15 cellular contexts compared by ENCODE assay signal in genomic region chr3:73729969-73730440, GRCh38.
DNase-seq lines count a peak whose midpoint lies in the region; ATAC-seq and TF ChIP-seq lines count a peak whose summit lies in the region.
"Had no signal": no experiment of that assay in that cellular context is flagged by ENCODE, and none has a peak within 500 bp of the region (broad histone marks: within the 10 kb centered on the region; RNA-seq: fewer than 3 reads in every experiment).

No MANE protein-coding gene starts in this region.

- no peak overlapping the region for H4K91ac ChIP-seq in IMR-90 (ENCODE audit: insufficient read depth, low read depth, low read length)

- ATAC-seq in IMR-90 (ENCODE audit: low read depth) (no peak), sciatic nerve (peak; percentile 82), GM19035 (IDR thresholded peaks at IDR 0.05; ENCODE audit: unreplicated experiment) (no peak), HG02970 (IDR thresholded peaks at IDR 0.05; ENCODE audit: low FRiP score, unreplicated experiment) (no peak)
- ATAC-seq: activated CD4-positive, alpha-beta T cell treated with anti-CD3 and anti-CD28 coated beads for 36 hours; HCT116; stimulated activated naive CD8-positive, alpha-beta T cell treated with anti-CD3 and anti-CD28 coated beads, Interleukin-15, Interleukin-2, amounts not matched to agents 100 U/mL and 50 U/mL, for 24 hours had no signal

- H4K20me1 ChIP-seq in IMR-90 (ENCODE audit: insufficient read depth, low read length): no peaks in the 10 kb centered on the region

- H4K8ac ChIP-seq in IMR-90 (ENCODE audit: low read depth in 2 of 2, low read length in 2 of 2): no peak overlapping the region

- dilution Hi-C loops in IMR-90 (cut with HindIII; ENCODE audit: low sequenced_read_pairs, unreplicated experiment): no loop called here

- TF ChIP-seq RAD21 in IMR-90 (IDR thresholded peaks at IDR 0.05; ENCODE audit: low read length): no peak

- BruUV-seq in IMR-90 (replicated peaks; lab: Mats Ljungman, UMichigan): no TSS peak

- no peak overlapping the region for H3K18ac ChIP-seq in IMR-90 (ENCODE audit: low read depth, low read length)

- H3K79me1 ChIP-seq in IMR-90 (ENCODE audit: low read depth in 1 of 2, low read length in 2 of 2): no peaks in the 10 kb centered on the region

- CTCF ChIA-PET in IMR-90 (lab: Yijun Ruan, JAX): interaction anchor here (0.6 to 1.1 kb wide), 2 partner anchors 10 to 53 kb away, joined by 3 read pairs; no protein-coding TSS in a partner anchor

- POLR2A ChIA-PET in IMR-90 (lab: Charles Lee; ENCODE audit: unreplicated experiment): no interaction called here

- H3K4me1 ChIP-seq in IMR-90 (ENCODE audit: control insufficient read depth, insufficient read depth, low read length): peaks cover 11% of the 10 kb centered on the region
- H3K4me1 ChIP-seq: Caco-2 had no signal

- H3K9me3 ChIP-seq in IMR-90 (ENCODE audit: control insufficient read depth, insufficient read depth, low read length): no peaks in the 10 kb centered on the region
- H3K9me3 ChIP-seq: Caco-2 had no signal

- no peak overlapping the region for H3K27ac ChIP-seq in IMR-90 (ENCODE audit: insufficient read depth, low read length)

- H2AK5ac ChIP-seq in IMR-90 (ENCODE audit: low read depth, low read length): 0 out of 2 replicates have a peak overlapping the region, but pooled peaks have one; percentile 35

- H3K14ac ChIP-seq in IMR-90 (replicated peaks; ENCODE audit: low read depth, low read length): 0 out of 2 replicates have a peak overlapping the region, but pooled peaks have one; percentile 14

- H3K9me1 ChIP-seq in IMR-90 (ENCODE audit: insufficient read depth, low read length): peaks cover 12% of the 10 kb centered on the region

- peak overlapping the region; percentile 61 for H2AK9ac ChIP-seq in IMR-90 (replicated peaks; ENCODE audit: low read depth, low read length, poor library complexity)

- H2BK120ac ChIP-seq in IMR-90 (ENCODE audit: low read depth, low read length): no peak overlapping the region

- peak overlapping the region; percentile 39 for H3K4ac ChIP-seq in IMR-90 (ENCODE audit: low read depth, low read length)

- TF ChIP-seq CTCF in IMR-90 (conservative IDR thresholded peaks at IDR 0.05; ENCODE audit: low read depth, low read length): no peak

- H3K27me3 ChIP-seq in IMR-90 (ENCODE audit: control insufficient read depth, insufficient read depth, low read length): no peaks in the 10 kb centered on the region

- H3K36me3 ChIP-seq in IMR-90 (ENCODE audit: control insufficient read depth, insufficient read depth, low read length): no peaks in the 10 kb centered on the region

- peak overlapping the region; percentile 2; the same call in 1 of the 2 replicates for H2BK20ac ChIP-seq in IMR-90 (ENCODE audit: low read depth, low read length)

- intact Hi-C loops in IMR-90 (cut with micrococcal nuclease) (loop anchor here (5.0 kb wide), 3 partner anchors 103 to 223 kb away; no protein-coding TSS in a partner anchor), sciatic nerve (cut with DNase I) (no loop called here)

- H3K9ac ChIP-seq in IMR-90 (ENCODE audit: low read depth, low read length): no peak overlapping the region

- H4K5ac ChIP-seq in IMR-90 (ENCODE audit: low read depth, low read length): no peak overlapping the region

- H2AFZ ChIP-seq in IMR-90 (replicated peaks; ENCODE audit: low read length, poor library complexity): peak overlapping the region; percentile 76

- no peak overlapping the region for H2BK5ac ChIP-seq in IMR-90 (ENCODE audit: low read depth, low read length, poor library complexity, severe bottlenecking)

- no peak for TF ChIP-seq POLR2A in IMR-90 (IDR thresholded peaks at IDR 0.05; ENCODE audit: low read depth, low read length)

- no peak overlapping the region for H3K4me3 ChIP-seq in IMR-90 (ENCODE audit: insufficient read depth, low read depth, low read length)

- no peak overlapping the region for H3K4me2 ChIP-seq in IMR-90 (ENCODE audit: low read depth, low read length)

- H2BK15ac ChIP-seq in IMR-90 (ENCODE audit: low read depth, low read length): peak overlapping the region; percentile 51; the same call in 1 of the 3 replicates

- 54% methylated on average over 8 of the region's 9 CpGs; no CpG with 5 or more reads in 1 of the 2 experiments for WGBS in IMR-90 (ENCODE audit: extremely low coverage in 2 of 2, insufficient read length in 1 of 2), 2 experiments

- in situ Hi-C loops in IMR-90 (cut with MboI; ENCODE audit: low sequenced_read_pairs): no loop called here

- peak; percentile 28 for DNase-seq in IMR-90
- peak; percentile 12 for DNase-seq in amniotic epithelial cell (ENCODE audit: low read depth)
- peak; percentile 62 for DNase-seq in islet precursor cell
- DNase-seq in sciatic nerve (ENCODE audit: low spot score): peak; percentile 64
- no peak for DNase-seq in activated CD4-positive, alpha-beta T cell treated with anti-CD3 and anti-CD28 coated beads for 1 hour
- no peak for DNase-seq in medulla oblongata (ENCODE audit: extremely low spot score)
- DNase-seq: activated CD4-positive, alpha-beta T cell treated with anti-CD3 and anti-CD28 coated beads for 36 hours; Caco-2; dermis blood vessel endothelial cell; MV-4-11; NCI-H2171; stimulated activated naive CD8-positive, alpha-beta T cell treated with anti-CD3 and anti-CD28 coated beads, Interleukin-15, Interleukin-2, amounts not matched to agents 100 U/mL and 50 U/mL, for 24 hours had no signal

- H3K56ac ChIP-seq in IMR-90 (ENCODE audit: extremely low read depth, insufficient read depth, low read length): no peak overlapping the region

- H3K23ac ChIP-seq in IMR-90 (ENCODE audit: low read depth, low read length): no peak overlapping the region

TF ChIP-seq in IMR-90, 13 proteins besides CTCF, POLR2A, EP300 and RAD21:
- TF ChIP-seq ELK1 (IDR thresholded peaks at IDR 0.05; ENCODE audit: borderline replicate concordance, low read depth, low read length): no peak
- TF ChIP-seq MXI1 (IDR thresholded peaks at IDR 0.05; ENCODE audit: borderline replicate concordance, low read depth, low read length): no peak
- no peak for TF ChIP-seq MAZ (IDR thresholded peaks at IDR 0.05; ENCODE audit: borderline replicate concordance, low read depth, low read length)
- no peak for TF ChIP-seq SMC3 (IDR thresholded peaks at IDR 0.05; ENCODE audit: low read depth, low read length)
- no peak for TF ChIP-seq RCOR1 (IDR thresholded peaks at IDR 0.05; ENCODE audit: insufficient replicate concordance, low read length)
- no peak for TF ChIP-seq CHD1 (IDR thresholded peaks at IDR 0.05; ENCODE audit: low read depth, low read length)
- no peak for TF ChIP-seq CEBPB (IDR thresholded peaks at IDR 0.05; ENCODE audit: low read depth, low read length)
- no peak for TF ChIP-seq MAFK (IDR thresholded peaks at IDR 0.05; ENCODE audit: low read depth, low read length)

Comparison
In these comparisons a context has a peak if more than half of its experiments do, and no peak if none do; other contexts are left out.
1. DNase-seq: peak in IMR-90 (single experiment), amniotic epithelial cell (single experiment), islet precursor cell (single experiment) and sciatic nerve (single experiment); none in activated CD4-positive, alpha-beta T cell treated with anti-CD3 and anti-CD28 coated beads for 1 hour (single experiment) and medulla oblongata (single experiment).